In genomic region chr9:120710110-120710981, GRCh38 we compare ENCODE assay signal across 8 cellular contexts. TPM values are rescaled to one million over a fixed set of nuclear protein-coding genes. Genes with fewer than 3 reads are reported as not detected.
DNase-seq lines count a peak whose midpoint lies in the region; ATAC-seq and TF ChIP-seq lines count a peak whose summit lies in the region.

No MANE protein-coding gene starts in this region.

- no peaks in the 10 kb centered on the region for H3K9me3 Mint-ChIP-seq in natural killer cell

- intact Hi-C loops in dorsolateral prefrontal cortex (cut with DNase I) (loop anchor here in 1 of 2 donors (5.0 to 10.0 kb wide), 3 partner anchors 58 to 164 kb away; partner anchors contain the start of genes FBXW2 and PHF19), natural killer cell (cut with micrococcal nuclease) (loop anchor here (5.0 kb wide), 2 partner anchors 217 to 492 kb away; partner anchors contain the start of genes RAB14 and TRAF1)

- H3K36me3 Mint-ChIP-seq in natural killer cell = no peaks in the 10 kb centered on the region

- peak overlapping the region; percentile 14 to 99 (median 89) for H3K4me3 ChIP-seq in dorsolateral prefrontal cortex

- peak overlapping the region; percentile 90 to 94 for H3K27ac Mint-ChIP-seq in natural killer cell

- in situ Hi-C loops in SK-MEL-5 (cut with HindIII; ENCODE audit: low pct_unique_long_range_greater_than_20kb, low sequenced_read_pairs) = no loop called here

- TF ChIP-seq CTCF in dorsolateral prefrontal cortex (IDR thresholded peaks at IDR 0.05 in 54 of 56, conservative IDR thresholded peaks at IDR 0.05 in 2 of 56; ENCODE audit: low read depth in 1 of 56, partially characterized antibody in 56 of 56) (peak in 1 of 56 donors; percentile 34), natural killer cell (IDR thresholded peaks at IDR 0.05) (no peak)

- ATAC-seq in natural killer cell (peak in 2 of 3 donors; percentile 3 to 16), GM18858 (IDR thresholded peaks at IDR 0.05; ENCODE audit: unreplicated experiment) (no peak)

- H3K4me1 Mint-ChIP-seq in natural killer cell = peaks cover 26 to 48% of the 10 kb centered on the region in 2 donors

- H3K27ac ChIP-seq in dorsolateral prefrontal cortex = peak overlapping the region; percentile 27 to 99 (median 91)

- no peaks in the 10 kb centered on the region for H3K27me3 Mint-ChIP-seq in natural killer cell (ENCODE audit: low read depth in 2 of 2)

- DNase-seq in stimulated activated CD4-positive, alpha-beta T cell treated with anti-CD3 and anti-CD28 coated beads, Interleukin-4, amount 100 ng/mL, for 24 hours = peak; percentile 7
- DNase-seq in stimulated activated CD4-positive, alpha-beta T cell treated with anti-CD3 and anti-CD28 coated beads, Interleukin-1b, Interleukin-23, amount 100 ng/mL, for 48 hours = no peak
- DNase-seq in SK-MEL-5 (ENCODE audit: low read depth, low spot score) (peak; percentile 86), dorsolateral prefrontal cortex (no peak), natural killer cell (peak; percentile 27), NCI-H1105 treated with DMSO at 0.1 percent for 48 hours (lab: John Stamatoyannopoulos, UW) (no peak), HPDE6-E6E7 (ENCODE audit: extremely low spot score) (no peak)

- peak overlapping the region; percentile 95 for H3K4me3 Mint-ChIP-seq in natural killer cell

- H3K27me3 ChIP-seq in dorsolateral prefrontal cortex = no peaks in the 10 kb centered on the region

RNA-seq across cellular contexts. Expression of gene MEGF9, which starts 3.9 kb away (rescaled TPM):
- 23.6 and 24.1 TPM in 2 replicates for total RNA-seq in SK-MEL-5 (2014; rRNA removed; shearing (Covaris generic))
- 25.3 and 35.6 TPM in 2 replicates for polyA plus RNA-seq in SK-MEL-5 (2015; cell fraction: cytosol; rRNA removed)
- 6.6 and 8.9 TPM in 2 replicates for polyA plus RNA-seq in SK-MEL-5 (2015; cell fraction: nucleus; rRNA removed)
- total RNA-seq in dorsolateral prefrontal cortex = 10 to 100 TPM; 47.2 to 92.6 (median 64.9) TPM
- total RNA-seq in natural killer cell = 10 to 100 TPM; 17.5 to 25.9 (median 22.3) TPM

Comparison
In these comparisons a context has a peak if more than half of its experiments do, and no peak if none do; other contexts are left out.
1. DNase-seq: peak in stimulated activated CD4-positive, alpha-beta T cell treated with anti-CD3 and anti-CD28 coated beads, Interleukin-4, amount 100 ng/mL, for 24 hours (single experiment), SK-MEL-5 (single experiment) and natural killer cell (single experiment); none in stimulated activated CD4-positive, alpha-beta T cell treated with anti-CD3 and anti-CD28 coated beads, Interleukin-1b, Interleukin-23, amount 100 ng/mL, for 48 hours (single experiment), dorsolateral prefrontal cortex (0 of 10), NCI-H1105 treated with DMSO at 0.1 percent for 48 hours (single experiment) and HPDE6-E6E7 (single experiment).